Comparison of ENCODE assay signal across 13 cellular contexts in the genomic region with DNA sequence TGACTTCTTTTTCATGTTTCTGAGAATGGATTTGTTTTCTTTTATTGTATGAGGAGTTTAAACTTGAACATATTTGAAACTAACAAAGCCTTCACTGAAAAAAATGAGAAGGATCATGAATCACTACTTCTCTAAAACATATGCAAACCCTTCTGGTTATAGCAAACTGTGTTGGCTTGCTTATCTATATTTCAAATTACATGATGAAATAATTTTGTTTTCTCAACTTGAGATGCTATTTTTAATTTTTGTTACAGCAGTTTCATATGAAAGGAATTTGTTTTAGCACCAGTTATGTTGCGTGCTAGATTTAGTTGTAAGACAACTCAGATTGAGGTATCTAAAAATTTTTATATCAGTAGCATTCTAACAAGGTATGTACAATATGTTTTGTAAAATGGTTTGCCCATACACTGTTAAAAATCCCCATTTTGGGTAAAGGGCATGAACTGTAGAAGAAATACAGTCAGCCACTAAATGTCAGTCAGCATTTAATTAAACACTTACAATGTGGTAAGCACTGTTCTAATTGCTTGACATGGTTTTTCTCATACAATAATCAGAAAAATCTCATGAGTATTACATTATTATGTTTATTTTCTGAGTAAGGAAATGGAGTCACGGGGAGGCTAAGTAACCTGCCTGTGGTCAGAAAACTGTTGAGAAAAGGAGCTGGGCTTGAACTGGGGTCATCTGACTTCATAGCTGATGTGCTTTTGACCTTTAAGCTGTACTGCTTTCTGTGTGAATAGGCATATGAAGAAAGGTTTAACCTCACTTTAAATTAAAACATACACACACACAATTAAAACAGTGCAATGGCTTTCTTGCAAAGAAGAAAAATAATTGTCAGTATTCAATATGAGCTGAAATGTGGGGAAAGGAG.
DNase-seq lines count a peak whose midpoint lies in the region; ATAC-seq and TF ChIP-seq lines count a peak whose summit lies in the region.
"Had no signal": no experiment of that assay in that cellular context is flagged by ENCODE, and none has a peak within 500 bp of the region (broad histone marks: within the 10 kb centered on the region; RNA-seq: fewer than 3 reads in every experiment).

No MANE protein-coding gene starts in this region.

- H3K36me3 Mint-ChIP-seq in HFFc6 (ENCODE audit: low read depth): no peaks in the 10 kb centered on the region
- H3K36me3 Mint-ChIP-seq in activated naive CD4-positive, alpha-beta T cell treated with anti-CD3 and anti-CD28 coated beads, Interleukin-2, amount 50 U/mL, for 72 hours: no peaks in the 10 kb centered on the region
- H3K36me3 Mint-ChIP-seq: CD8-positive, alpha-beta T cell had no signal

- no peak for ATAC-seq in activated naive CD4-positive, alpha-beta T cell treated with anti-CD3 and anti-CD28 coated beads, Interleukin-2, amount 50 U/mL, for 72 hours
- ATAC-seq in esophagus mucosa (no peak), HG02623 (IDR thresholded peaks at IDR 0.05; ENCODE audit: unreplicated experiment) (no peak)
- ATAC-seq: CD8-positive, alpha-beta T cell had no signal

- DNase-seq in HFFc6 (no peak), ascending aorta (ENCODE audit: low spot score in 2 of 2) (no peak), right atrium auricular region (ENCODE audit: low spot score) (no peak), testis (no peak)
- DNase-seq in activated naive CD4-positive, alpha-beta T cell treated with anti-CD3 and anti-CD28 coated beads, Interleukin-2, amount 50 U/mL, for 72 hours (ENCODE audit: low spot score in 2 of 2): no peak
- DNase-seq: activated CD4-positive, CD25-positive, alpha-beta regulatory T cell; CD8-positive, alpha-beta T cell; central memory CD4-positive, alpha-beta T cell; stimulated activated naive CD4-positive, alpha-beta T cell had no signal

- peaks cover 56% of the 10 kb centered on the region for H3K4me1 Mint-ChIP-seq in HFFc6 (ENCODE audit: low read depth)

- no peaks in the 10 kb centered on the region for H3K9me3 Mint-ChIP-seq in HFFc6
- H3K9me3 Mint-ChIP-seq in activated naive CD4-positive, alpha-beta T cell treated with anti-CD3 and anti-CD28 coated beads, Interleukin-2, amount 50 U/mL, for 72 hours: no peaks in the 10 kb centered on the region
- H3K9me3 Mint-ChIP-seq: CD8-positive, alpha-beta T cell had no signal

- H3K9me3 ChIP-seq in ascending aorta: no peaks in the 10 kb centered on the region
- H3K9me3 ChIP-seq in right atrium auricular region: no peaks in the 10 kb centered on the region
- no peaks in the 10 kb centered on the region for H3K9me3 ChIP-seq in testis
- H3K9me3 ChIP-seq: neutrophil had no signal

- H3K27ac ChIP-seq in ascending aorta: peak overlapping the region; percentile 71 to 74
- peak overlapping the region; percentile 73 to 87 for H3K27ac ChIP-seq in right atrium auricular region
- H3K27ac ChIP-seq in skin epidermis: peak overlapping the region in 12 of 21 experiments; percentile 5 to 78 (median 34)
- no peak overlapping the region for H3K27ac ChIP-seq in testis
- H3K27ac ChIP-seq: neutrophil had no signal

- peak overlapping the region; percentile 72 for H3K27ac Mint-ChIP-seq in HFFc6
- no peak overlapping the region for H3K27ac Mint-ChIP-seq in activated naive CD4-positive, alpha-beta T cell treated with anti-CD3 and anti-CD28 coated beads, Interleukin-2, amount 50 U/mL, for 72 hours
- H3K27ac Mint-ChIP-seq: CD8-positive, alpha-beta T cell had no signal

- H3K36me3 ChIP-seq in ascending aorta (no peaks in the 10 kb centered on the region), right atrium auricular region (no peaks in the 10 kb centered on the region), testis (ENCODE audit: low read depth, missing control alignments) (no peaks in the 10 kb centered on the region)
- H3K36me3 ChIP-seq: neutrophil had no signal

- no peak for TF ChIP-seq POLR2A in testis (IDR thresholded peaks at IDR 0.05)

- H3K4me3 ChIP-seq in ascending aorta (peak overlapping the region in 1 of 2 donors; percentile 15), right atrium auricular region (no peak overlapping the region), skin epidermis (no peak overlapping the region), testis (no peak overlapping the region)

- intact Hi-C loops in ascending aorta (cut with DNase I): no loop called here
- intact Hi-C loops in testis (cut with DNase I; ENCODE audit: low total_unique reads): no loop called here

- no peaks in the 10 kb centered on the region for H3K27me3 ChIP-seq in ascending aorta
- no peaks in the 10 kb centered on the region for H3K27me3 ChIP-seq in right atrium auricular region
- H3K27me3 ChIP-seq in testis: no peaks in the 10 kb centered on the region
- H3K27me3 ChIP-seq: neutrophil had no signal

- 56% methylated on average over 2 of the region's 2 CpGs for WGBS in testis, 2 donors

- H3K4me1 ChIP-seq in ascending aorta (peaks cover 4 to 41% of the 10 kb centered on the region in 2 donors), right atrium auricular region (peaks cover 0 to 60% of the 10 kb centered on the region in 2 donors), testis (no peaks in the 10 kb centered on the region)

- peak overlapping the region; percentile 64 for H3K4me3 Mint-ChIP-seq in HFFc6
- H3K4me3 Mint-ChIP-seq: CD8-positive, alpha-beta T cell had no signal

- TF ChIP-seq CTCF in HFFc6 (IDR thresholded peaks at IDR 0.05) (no peak), ascending aorta (IDR thresholded peaks at IDR 0.05) (no peak), right atrium auricular region (IDR thresholded peaks at IDR 0.05) (no peak), testis (IDR thresholded peaks at IDR 0.05) (no peak)

- peaks cover 1% of the 10 kb centered on the region; the same call in 1 of the 2 replicates for H3K27me3 Mint-ChIP-seq in HFFc6 (ENCODE audit: insufficient read depth)

Comparison
In these comparisons a context has a peak if more than half of its experiments do, and no peak if none do; other contexts are left out.
1. H3K27ac ChIP-seq: peak in ascending aorta (2 of 2), right atrium auricular region (2 of 2) and skin epidermis (12 of 21); none in testis (0 of 2).